ENCODE assay signal across 11 cellular contexts in the genomic region with DNA sequence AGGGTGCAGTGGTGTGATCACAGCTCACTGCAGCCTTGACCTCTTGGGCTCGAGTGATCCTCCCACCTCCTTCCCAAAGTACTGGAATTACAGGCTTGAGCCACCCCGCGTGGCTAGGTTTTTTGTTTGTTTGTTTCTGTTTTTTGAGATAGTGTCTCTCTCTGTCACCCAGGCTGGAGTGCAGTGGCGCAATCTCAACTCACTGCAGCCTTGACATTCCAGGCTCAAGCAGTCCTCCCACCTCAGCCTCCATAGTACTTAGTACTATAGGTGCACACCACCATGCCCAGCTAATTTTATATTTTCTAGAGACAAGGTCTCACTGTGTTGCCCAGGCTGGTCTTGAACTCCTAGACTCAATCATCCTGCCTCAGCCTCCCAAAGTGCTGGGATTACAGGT. TPM values are rescaled to one million over a fixed set of nuclear protein-coding genes. Genes with fewer than 3 reads are reported as not detected.
"Had no signal": no experiment of that assay in that cellular context is flagged by ENCODE, and none has a peak within 500 bp of the region (broad histone marks: within the 10 kb centered on the region; RNA-seq: fewer than 3 reads in every experiment).

No MANE protein-coding gene starts in this region.

RNA-seq across cellular contexts. Expression of a gene that starts 47.6 kb away (rescaled TPM):
- total RNA-seq: stomach, subcutaneous adipose tissue, suprapubic skin, temporal lobe, thoracic aorta, tibial nerve, transverse colon, ureter, urinary bladder, uterus, vagina had no signal
- polyA plus RNA-seq: stomach, urinary bladder had no signal
